In the genomic region with DNA sequence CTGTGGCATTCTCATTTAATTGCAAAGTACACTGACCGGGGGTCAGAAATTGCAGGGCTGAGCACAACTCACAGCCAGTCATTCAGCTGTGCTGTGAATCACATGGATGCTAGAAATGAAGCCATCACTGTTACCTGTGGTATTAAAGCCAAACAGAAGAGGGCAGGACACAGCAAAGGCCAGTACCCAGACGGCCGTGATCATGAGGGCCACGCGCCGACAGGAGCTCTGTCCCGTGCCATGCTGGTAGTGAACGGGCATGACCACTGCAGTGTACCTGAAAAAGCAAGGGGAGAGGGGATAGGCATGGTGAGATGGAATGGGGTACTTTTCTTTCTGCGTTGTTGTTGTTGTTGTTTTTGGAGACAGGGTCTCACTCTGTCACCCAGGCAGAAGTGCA, we compare ENCODE assay signal across 1 cellular context.
TF ChIP-seq lines count a peak whose summit lies in the region.

No MANE protein-coding gene starts in this region.

TF ChIP-seq in K562, 482 proteins besides CTCF, POLR2A, EP300 and RAD21 (continued from another document):
- TF ChIP-seq GTF2A2 (tag; IDR thresholded peaks at IDR 0.05) (no peak), NFIC (IDR thresholded peaks at IDR 0.05) (no peak), ATF3 (IDR thresholded peaks at IDR 0.05) (no peak), ATF3 (CRISPR knock-in tag; conservative IDR thresholded peaks at IDR 0.05) (no peak)
